1 cellular context compared by ENCODE assay signal in genomic region chr10:50624866-50625491, GRCh38.
TF ChIP-seq lines count a peak whose summit lies in the region.

No MANE protein-coding gene starts in this region.

TF ChIP-seq in K562, 482 proteins besides CTCF, POLR2A, EP300 and RAD21 (continued from another document and continues in another):
- TF ChIP-seq STAT5B (CRISPR knock-in tag; IDR thresholded peaks at IDR 0.05) (no peak), MLX (CRISPR knock-in tag; conservative IDR thresholded peaks at IDR 0.05) (0 out of 4 replicates have a peak, but pooled peaks of 1 of the 2 experiments have one; percentile 84), SUPT5H (IDR thresholded peaks at IDR 0.05) (peak; percentile 82), ZNF512 (tag; IDR thresholded peaks at IDR 0.05) (no peak), FOXA3 (CRISPR knock-in tag; conservative IDR thresholded peaks at IDR 0.05 in 1 of 2, IDR thresholded peaks at IDR 0.05 in 1 of 2) (no peak), PTRF (tag; IDR thresholded peaks at IDR 0.05) (no peak), RBM34 (IDR thresholded peaks at IDR 0.05; ENCODE audit: borderline replicate concordance, insufficient read depth, low read length) (no peak; the same call in 1 of the 2 replicates), SRSF1 (IDR thresholded peaks at IDR 0.05; ENCODE audit: low read depth, low read length) (no peak; the same call in 1 of the 2 replicates), RBM39 (optimal IDR thresholded peaks at IDR 0.05; ENCODE audit: low read depth, low read length) (no peak), DPF2 (IDR thresholded peaks at IDR 0.05) (no peak), TAF9B (IDR thresholded peaks at IDR 0.05; ENCODE audit: partially characterized antibody) (peak; percentile 26), SMARCB1 (IDR thresholded peaks at IDR 0.05; ENCODE audit: insufficient read length, low read depth) (no peak), ZFP1 (CRISPR knock-in tag; IDR thresholded peaks at IDR 0.05) (0 out of 2 replicates have a peak, but pooled peaks have one; percentile 10), ZBTB12 (CRISPR knock-in tag; IDR thresholded peaks at IDR 0.05) (no peak), HNRNPK (IDR thresholded peaks at IDR 0.05; ENCODE audit: low read depth, low read length, poor library complexity, severe bottlenecking) (no peak), SMAD3 (CRISPR knock-in tag; conservative IDR thresholded peaks at IDR 0.05) (0 out of 2 replicates have a peak, but pooled peaks have one; percentile 68), FOXM1 (IDR thresholded peaks at IDR 0.05; ENCODE audit: low read depth) (no peak), FOXM1 (CRISPR knock-in tag; IDR thresholded peaks at IDR 0.05; ENCODE audit: low read depth) (no peak), FIP1L1 (IDR thresholded peaks at IDR 0.05; ENCODE audit: low read depth, low read length, poor library complexity, severe bottlenecking) (peak; percentile 86), ZNF445 (CRISPR knock-in tag; IDR thresholded peaks at IDR 0.05; ENCODE audit: low read depth) (0 out of 2 replicates have a peak, but pooled peaks have one; percentile 4), TFAM (CRISPR knock-in tag; conservative IDR thresholded peaks at IDR 0.05) (no peak), ZNF639 (CRISPR knock-in tag; conservative IDR thresholded peaks at IDR 0.05 in 1 of 2, IDR thresholded peaks at IDR 0.05 in 1 of 2) (peak in 1 of 2 experiments; percentile 94; a peak in 2 of 4 replicates), DIDO1 (tag; IDR thresholded peaks at IDR 0.05; ENCODE audit: low read depth) (no peak), CHD7 (IDR thresholded peaks at IDR 0.05; ENCODE audit: low read depth, low read length) (no peak), MYBL2 (IDR thresholded peaks at IDR 0.05; ENCODE audit: low read depth) (no peak), MYBL2 (CRISPR knock-in tag; IDR thresholded peaks at IDR 0.05; ENCODE audit: borderline replicate concordance) (no peak), C11orf30 (IDR thresholded peaks at IDR 0.05; ENCODE audit: low read depth) (no peak), ELK1 (CRISPR knock-in tag; IDR thresholded peaks at IDR 0.05) (no peak), EZH2 (IDR thresholded peaks at IDR 0.05; ENCODE audit: borderline replicate concordance, low read depth, low read length) (no peak), ZNF436 (CRISPR knock-in tag; IDR thresholded peaks at IDR 0.05) (no peak), DDX20 (tag; IDR thresholded peaks at IDR 0.05; ENCODE audit: low read depth) (no peak), CREM (IDR thresholded peaks at IDR 0.05; ENCODE audit: low read depth) (no peak; the same call in 1 of the 2 replicates), SIRT6 (IDR thresholded peaks at IDR 0.05; ENCODE audit: low read depth, low read length) (no peak), NCOA1 (IDR thresholded peaks at IDR 0.05; ENCODE audit: low read depth) (0 out of 2 replicates have a peak, but pooled peaks have one; percentile 14), ZNF140 (CRISPR knock-in tag; IDR thresholded peaks at IDR 0.05) (no peak), CCNT2 (IDR thresholded peaks at IDR 0.05; ENCODE audit: borderline replicate concordance, extremely low read depth, insufficient read length, low read depth, low read length) (no peak), CAMTA2 (CRISPR knock-in tag; conservative IDR thresholded peaks at IDR 0.05) (no peak), KLF16 (IDR thresholded peaks at IDR 0.05) (no peak), NFIX (CRISPR knock-in tag; IDR thresholded peaks at IDR 0.05; ENCODE audit: low read depth) (no peak), ZC3H4 (CRISPR knock-in tag; IDR thresholded peaks at IDR 0.05; ENCODE audit: borderline replicate concordance) (no peak), ELF4 (CRISPR knock-in tag; IDR thresholded peaks at IDR 0.05) (no peak), TRIM25 (IDR thresholded peaks at IDR 0.05; ENCODE audit: borderline replicate concordance) (no peak), BACH1 (tag; IDR thresholded peaks at IDR 0.05) (no peak), ZNF76 (CRISPR knock-in tag; IDR thresholded peaks at IDR 0.05; ENCODE audit: borderline replicate concordance) (0 out of 2 replicates have a peak, but pooled peaks have one; percentile 72), FOXO4 (CRISPR knock-in tag; IDR thresholded peaks at IDR 0.05) (no peak), NR2F6 (CRISPR knock-in tag; IDR thresholded peaks at IDR 0.05) (no peak)
